8 cellular contexts compared by ENCODE assay signal in genomic region chr9:129962889-129963703, GRCh38.
DNase-seq lines count a peak whose midpoint lies in the region; ATAC-seq and TF ChIP-seq lines count a peak whose summit lies in the region.

No MANE protein-coding gene starts in this region.

- no peaks in the 10 kb centered on the region for H4K20me1 ChIP-seq in OCI-LY1 (ENCODE audit: insufficient read depth, low read length)

- H3F3A ChIP-seq in OCI-LY1 (ENCODE audit: insufficient read depth, low read length), result no peaks in the 10 kb centered on the region

- ATAC-seq in HG02759 (IDR thresholded peaks at IDR 0.05; ENCODE audit: unreplicated experiment) (peak; percentile 81), Right ventricle myocardium superior (ENCODE audit: poor library complexity) (peak; percentile 84)

- H3K9ac ChIP-seq in OCI-LY1 (ENCODE audit: low read length) (peak overlapping the region; percentile 69), rectal smooth muscle tissue (ENCODE audit: low read length) (no peak overlapping the region)

- H3K9me3 ChIP-seq in OCI-LY1 (ENCODE audit: low read length), result no peaks in the 10 kb centered on the region

- H3K79me2 ChIP-seq in OCI-LY1 (ENCODE audit: insufficient read depth, low read length), result no peaks in the 10 kb centered on the region

- peak overlapping the region; percentile 62 for H3K4me2 ChIP-seq in OCI-LY1 (ENCODE audit: low read length)

- intact Hi-C loops in Right ventricle myocardium superior (cut with DNase I), result loop anchor here (10.0 kb wide), 1 partner anchor 82 kb away; the partner anchor contains the start of gene FNBP1

- H3K4me1 ChIP-seq in OCI-LY1 (ENCODE audit: insufficient read depth, low read length, severe bottlenecking), result peaks cover 21% of the 10 kb centered on the region
- H3K4me1 ChIP-seq in rectal smooth muscle tissue (ENCODE audit: control insufficient read depth, insufficient read depth, low read length), result peaks cover 31% of the 10 kb centered on the region
- no peaks in the 10 kb centered on the region for H3K4me1 ChIP-seq in urinary bladder (ENCODE audit: insufficient read depth)

- TF ChIP-seq CTCF in GM12875 (IDR thresholded peaks at IDR 0.05; ENCODE audit: borderline replicate concordance, insufficient read depth, low read depth, low read length), result no peak
- TF ChIP-seq CTCF in OCI-LY1 (IDR thresholded peaks at IDR 0.05; ENCODE audit: low read length), result no peak

- H3K27me3 ChIP-seq in OCI-LY1 (ENCODE audit: insufficient read depth, low read length) (no peaks in the 10 kb centered on the region), rectal smooth muscle tissue (ENCODE audit: control insufficient read depth, insufficient read depth, low read length) (no peaks in the 10 kb centered on the region)

- H3K27ac ChIP-seq in OCI-LY1 (ENCODE audit: low read depth, low read length, poor library complexity, severe bottlenecking) (no peak overlapping the region), rectal smooth muscle tissue (ENCODE audit: low read depth, low read length) (peak overlapping the region; percentile 93), urinary bladder (ENCODE audit: low read depth) (peak overlapping the region; percentile 80)

- H3K36me3 ChIP-seq in OCI-LY1 (ENCODE audit: insufficient read depth, low read length) (no peaks in the 10 kb centered on the region), rectal smooth muscle tissue (ENCODE audit: control insufficient read depth, insufficient read depth, low read length) (no peaks in the 10 kb centered on the region), urinary bladder (ENCODE audit: insufficient read depth) (no peaks in the 10 kb centered on the region)

- 19% methylated on average over 14 of the region's 14 CpGs for WGBS in urinary bladder

- no peaks in the 10 kb centered on the region for H3K9me2 ChIP-seq in OCI-LY1 (ENCODE audit: low read depth, low read length)

- peak overlapping the region; percentile 11 for H2AFZ ChIP-seq in OCI-LY1 (ENCODE audit: low read length)

- peak; percentile 57 for DNase-seq in activated gamma-delta T cell treated with anti-CD3 and anti-CD28 coated beads, Interleukin-2, amount 50 U/mL, for 16 hours (ENCODE audit: low read depth)
- no peak for DNase-seq in Right ventricle myocardium superior
- no peak for DNase-seq in SKM-1 (lab: John Stamatoyannopoulos, UW; ENCODE audit: unreplicated experiment)

- H3K4me3 ChIP-seq in GM12875 (ENCODE audit: low read depth, low read length), result peak overlapping the region; percentile 22
- peak overlapping the region; percentile 62 for H3K4me3 ChIP-seq in OCI-LY1 (ENCODE audit: low read depth, low read length, poor library complexity, severe bottlenecking)
- peak overlapping the region; percentile 57 for H3K4me3 ChIP-seq in rectal smooth muscle tissue (ENCODE audit: low read length)
- H3K4me3 ChIP-seq in urinary bladder (ENCODE audit: low read depth, low read length), result peak overlapping the region; percentile 48
